Comparison of ENCODE assay signal across 12 cellular contexts in genomic region chr2:73494031-73494430, GRCh38.
DNase-seq lines count a peak whose midpoint lies in the region; ATAC-seq and TF ChIP-seq lines count a peak whose summit lies in the region.
"Had no signal": no experiment of that assay in that cellular context is flagged by ENCODE, and none has a peak within 500 bp of the region (broad histone marks: within the 10 kb centered on the region; RNA-seq: fewer than 3 reads in every experiment).

No MANE protein-coding gene starts in this region.

- H3K27me3 ChIP-seq in esophagus muscularis mucosa, result no peaks in the 10 kb centered on the region
- H3K27me3 ChIP-seq: Peyer's patch had no signal

- TF ChIP-seq EP300 in esophagus muscularis mucosa (IDR thresholded peaks at IDR 0.05), result no peak

- no peaks in the 10 kb centered on the region for H3K4me1 ChIP-seq in esophagus muscularis mucosa
- no peaks in the 10 kb centered on the region for H3K4me1 ChIP-seq in OCI-LY7 (ENCODE audit: insufficient read depth, low read length, poor library complexity, severe bottlenecking)
- H3K4me1 ChIP-seq: HAP-1, Peyer's patch had no signal

- H3K36me3 Mint-ChIP-seq in HFFc6 (ENCODE audit: low read depth), result peaks cover 38% of the 10 kb centered on the region

- H3K4me3 Mint-ChIP-seq in HFFc6, result no peak overlapping the region
- H3K4me3 Mint-ChIP-seq: T-helper 17 cell had no signal

- no peak for TF ChIP-seq CTCF in HFFc6 (IDR thresholded peaks at IDR 0.05)
- TF ChIP-seq CTCF in esophagus muscularis mucosa (IDR thresholded peaks at IDR 0.05), result no peak
- no peak for TF ChIP-seq CTCF in OCI-LY7 (conservative IDR thresholded peaks at IDR 0.05; ENCODE audit: low read length)

- no peaks in the 10 kb centered on the region for H3K9me2 ChIP-seq in OCI-LY7 (ENCODE audit: insufficient read depth, low read length)

- H3K4me1 Mint-ChIP-seq in HFFc6 (ENCODE audit: low read depth), result peaks cover 6% of the 10 kb centered on the region

- intact Hi-C loops in esophagus muscularis mucosa (cut with DNase I), result no loop called here
- intact Hi-C loops in OCI-LY7 (cut with micrococcal nuclease; ENCODE audit: unreplicated experiment), result no loop called here

- TF ChIP-seq POLR2A in esophagus muscularis mucosa (IDR thresholded peaks at IDR 0.05; ENCODE audit: low read depth), result no peak

- DNase-seq in EL, result peak; percentile 64
- peak; percentile 7 for DNase-seq in HFFc6
- peak; percentile 10 for DNase-seq in amniotic epithelial cell (ENCODE audit: low read depth)
- peak; percentile 85 for DNase-seq in kidney tubule cell (ENCODE audit: low spot score)
- no peak for DNase-seq in esophagus muscularis mucosa (ENCODE audit: extremely low spot score)
- no peak for DNase-seq in OCI-LY7 (ENCODE audit: low spot score)
- DNase-seq: activated CD4-positive, alpha-beta T cell treated with anti-CD3 and anti-CD28 coated beads, Interleukin-2, amount 50 U/mL, for 1 hour; activated gamma-delta T cell; Peyer's patch; T-helper 17 cell had no signal

- H3K4me2 ChIP-seq in OCI-LY7 (ENCODE audit: low read length), result no peak overlapping the region

- H3K36me3 ChIP-seq in esophagus muscularis mucosa, result peaks cover 10 to 38% (median 18%) of the 10 kb centered on the region in 4 donors
- peaks cover 32% of the 10 kb centered on the region for H3K36me3 ChIP-seq in OCI-LY7 (ENCODE audit: insufficient read depth, low read length)

- no peak for ATAC-seq in GM18873 (IDR thresholded peaks at IDR 0.05; ENCODE audit: low FRiP score, unreplicated experiment)
- ATAC-seq: T-helper 17 cell had no signal

- no peak overlapping the region for H2AFZ ChIP-seq in OCI-LY7 (ENCODE audit: low read length)

- H3K9me3 Mint-ChIP-seq in HFFc6, result no peaks in the 10 kb centered on the region; the same call in 1 of the 2 replicates

- 92% methylated on average over 2 of the region's 2 CpGs for WGBS in esophagus muscularis mucosa

- H3K4me3 ChIP-seq in esophagus muscularis mucosa (no peak overlapping the region), OCI-LY7 (ENCODE audit: low read depth, low read length, poor library complexity, severe bottlenecking) (no peak overlapping the region)
- H3K4me3 ChIP-seq: HAP-1, Peyer's patch had no signal

- POLR2A ChIA-PET in OCI-LY7 (lab: Charles Lee), result no interaction called here

- BruUV-seq in OCI-LY7 (replicated peaks; lab: Mats Ljungman, UMichigan), result no TSS peak

- no peaks in the 10 kb centered on the region for H3K27me3 Mint-ChIP-seq in HFFc6 (ENCODE audit: insufficient read depth)
- H3K27me3 Mint-ChIP-seq: T-helper 17 cell had no signal

- H3K9me3 ChIP-seq in esophagus muscularis mucosa, result no peaks in the 10 kb centered on the region
- H3K9me3 ChIP-seq in OCI-LY7 (ENCODE audit: low read length), result no peaks in the 10 kb centered on the region
- H3K9me3 ChIP-seq: HAP-1 had no signal

- no peak overlapping the region for H3K27ac Mint-ChIP-seq in HFFc6
- H3K27ac Mint-ChIP-seq: T-helper 17 cell had no signal

- H3K79me2 ChIP-seq in OCI-LY7 (ENCODE audit: insufficient read depth, low read depth, low read length), result no peaks in the 10 kb centered on the region

- no peaks in the 10 kb centered on the region for H4K20me1 ChIP-seq in OCI-LY7 (ENCODE audit: insufficient read depth, low read length)

- CTCF ChIA-PET in OCI-LY7 (lab: Charles Lee; ENCODE audit: unreplicated experiment), result interaction anchor here (0.6 kb wide), 1 partner anchor 56 kb away, joined by 3 read pairs; no protein-coding TSS in a partner anchor

- no peak overlapping the region for H3K27ac ChIP-seq in esophagus muscularis mucosa (replicated peaks in 1 of 4)
- H3K27ac ChIP-seq in OCI-LY7 (ENCODE audit: low read depth, low read length, poor library complexity, severe bottlenecking), result no peak overlapping the region
- H3K27ac ChIP-seq: Peyer's patch had no signal

Comparison
In these comparisons a context has a peak if more than half of its experiments do, and no peak if none do; other contexts are left out.
1. DNase-seq: peak in EL (single experiment), HFFc6 (single experiment), amniotic epithelial cell (single experiment) and kidney tubule cell (single experiment); none in esophagus muscularis mucosa (single experiment) and OCI-LY7 (single experiment).